In genomic region chr16:11495066-11495407, GRCh38 we compare ENCODE assay signal across 10 cellular contexts.
A peak's percentile ranks its signal among the peaks of the same experiment; 100 is the strongest.
DNase-seq lines count a peak whose midpoint lies in the region; ATAC-seq and TF ChIP-seq lines count a peak whose summit lies in the region.
"Had no signal": no experiment of that assay in that cellular context is flagged by ENCODE, and none has a peak within 500 bp of the region (broad histone marks: within the 10 kb centered on the region; RNA-seq: fewer than 3 reads in every experiment).

No MANE protein-coding gene starts in this region.

- TF ChIP-seq CTCF in chondrocyte (IDR thresholded peaks at IDR 0.05) = no peak

- CTCF ChIA-PET in activated CD4-positive, alpha-beta T cell treated with anti-CD3 and anti-CD28 coated beads, Interleukin-2, amount 10 ng/mL, durations not matched to agents 7 days and 5 days (lab: Charles Lee) = interaction anchor here (0.6 to 1.4 kb wide), 6 partner anchors 10 to 868 kb away, joined by 3 to 5 read pairs (median 3); no protein-coding TSS in a partner anchor

- ATAC-seq in stimulated activated effector memory CD8-positive, alpha-beta T cell treated with anti-CD3 and anti-CD28 coated beads, Interleukin-12 subunit alpha, Interleukin-12 subunit beta, amount 100 ng/mL, for 72 hours = no peak
- no peak for ATAC-seq in HG02938 (IDR thresholded peaks at IDR 0.05; ENCODE audit: unreplicated experiment)

- peaks cover 3% of the 10 kb centered on the region for H3K36me3 Mint-ChIP-seq in activated CD4-positive, alpha-beta T cell treated with anti-CD3 and anti-CD28 coated beads, Interleukin-2, amount 10 ng/mL, durations not matched to agents 7 days and 5 days (ENCODE audit: low read depth)
- H3K36me3 Mint-ChIP-seq in chondrocyte (ENCODE audit: low read depth) = no peaks in the 10 kb centered on the region
- H3K36me3 Mint-ChIP-seq in stimulated activated effector memory CD8-positive, alpha-beta T cell treated with anti-CD3 and anti-CD28 coated beads, Interleukin-12 subunit alpha, Interleukin-12 subunit beta, amount 100 ng/mL, for 72 hours = no peaks in the 10 kb centered on the region
- H3K36me3 Mint-ChIP-seq: natural killer cell had no signal

- H3K27ac Mint-ChIP-seq in activated CD4-positive, alpha-beta T cell treated with anti-CD3 and anti-CD28 coated beads, Interleukin-2, amount 10 ng/mL, durations not matched to agents 7 days and 5 days = peak overlapping the region; percentile 65
- H3K27ac Mint-ChIP-seq in chondrocyte (ENCODE audit: unreplicated experiment) = peak overlapping the region; percentile 61
- H3K27ac Mint-ChIP-seq in stimulated activated effector memory CD8-positive, alpha-beta T cell treated with anti-CD3 and anti-CD28 coated beads, Interleukin-12 subunit alpha, Interleukin-12 subunit beta, amount 100 ng/mL, for 72 hours = peak overlapping the region; percentile 72

- peaks cover 11% of the 10 kb centered on the region for H3K9me3 Mint-ChIP-seq in activated CD4-positive, alpha-beta T cell treated with anti-CD3 and anti-CD28 coated beads, Interleukin-2, amount 10 ng/mL, durations not matched to agents 7 days and 5 days
- H3K9me3 Mint-ChIP-seq in chondrocyte (ENCODE audit: low read depth) = peaks cover 10% of the 10 kb centered on the region
- H3K9me3 Mint-ChIP-seq in stimulated activated effector memory CD8-positive, alpha-beta T cell treated with anti-CD3 and anti-CD28 coated beads, Interleukin-12 subunit alpha, Interleukin-12 subunit beta, amount 100 ng/mL, for 72 hours = no peaks in the 10 kb centered on the region
- H3K9me3 Mint-ChIP-seq: natural killer cell had no signal

- H3K27me3 Mint-ChIP-seq in activated CD4-positive, alpha-beta T cell treated with anti-CD3 and anti-CD28 coated beads, Interleukin-2, amount 10 ng/mL, durations not matched to agents 7 days and 5 days = no peaks in the 10 kb centered on the region
- H3K27me3 Mint-ChIP-seq in chondrocyte (ENCODE audit: low read depth) = no peaks in the 10 kb centered on the region

- DNase-seq in activated CD4-positive, alpha-beta T cell treated with anti-CD3 and anti-CD28 coated beads, Interleukin-2, amount 10 ng/mL, durations not matched to agents 7 days and 5 days = no peak
- no peak for DNase-seq in activated CD4-positive, alpha-beta T cell treated with anti-CD3 and anti-CD28 coated beads, Interleukin-2, amount 50 U/mL, for 4 hours
- DNase-seq in NCI-H146 treated with DMSO at 0.1 percent for 48 hours (lab: John Stamatoyannopoulos, UW; ENCODE audit: unreplicated experiment) (peak; percentile 66), chondrocyte (ENCODE audit: low spot score) (peak; percentile 15), NCI-H1048 (lab: John Stamatoyannopoulos, UW) (no peak), HT-29 (ENCODE audit: low spot score) (no peak)
- no peak for DNase-seq in stimulated activated effector memory CD8-positive, alpha-beta T cell treated with anti-CD3 and anti-CD28 coated beads, Interleukin-12 subunit alpha, Interleukin-12 subunit beta, amount 100 ng/mL, for 72 hours (ENCODE audit: low spot score in 2 of 2)
- DNase-seq: DMS153, natural killer cell had no signal

- peaks cover 42% of the 10 kb centered on the region for H3K4me1 Mint-ChIP-seq in activated CD4-positive, alpha-beta T cell treated with anti-CD3 and anti-CD28 coated beads, Interleukin-2, amount 10 ng/mL, durations not matched to agents 7 days and 5 days
- peaks cover 32% of the 10 kb centered on the region for H3K4me1 Mint-ChIP-seq in chondrocyte (ENCODE audit: low read depth)
- H3K4me1 Mint-ChIP-seq in stimulated activated effector memory CD8-positive, alpha-beta T cell treated with anti-CD3 and anti-CD28 coated beads, Interleukin-12 subunit alpha, Interleukin-12 subunit beta, amount 100 ng/mL, for 72 hours = peaks cover 18% of the 10 kb centered on the region

- H3K4me3 Mint-ChIP-seq in activated CD4-positive, alpha-beta T cell treated with anti-CD3 and anti-CD28 coated beads, Interleukin-2, amount 10 ng/mL, durations not matched to agents 7 days and 5 days = no peak overlapping the region
- H3K4me3 Mint-ChIP-seq in chondrocyte (ENCODE audit: unreplicated experiment) = no peak overlapping the region
- H3K4me3 Mint-ChIP-seq in stimulated activated effector memory CD8-positive, alpha-beta T cell treated with anti-CD3 and anti-CD28 coated beads, Interleukin-12 subunit alpha, Interleukin-12 subunit beta, amount 100 ng/mL, for 72 hours = no peak overlapping the region
- H3K4me3 Mint-ChIP-seq: natural killer cell had no signal

- POLR2A ChIA-PET in activated CD4-positive, alpha-beta T cell treated with anti-CD3 and anti-CD28 coated beads, Interleukin-2, amount 10 ng/mL, durations not matched to agents 7 days and 5 days (lab: Charles Lee) = no interaction called here

Comparison
In these comparisons a context has a peak if more than half of its experiments do, and no peak if none do; other contexts are left out.
1. DNase-seq: peak in NCI-H146 treated with DMSO at 0.1 percent for 48 hours (single experiment) and chondrocyte (single experiment); none in activated CD4-positive, alpha-beta T cell treated with anti-CD3 and anti-CD28 coated beads, Interleukin-2, amount 10 ng/mL, durations not matched to agents 7 days and 5 days (single experiment), activated CD4-positive, alpha-beta T cell treated with anti-CD3 and anti-CD28 coated beads, Interleukin-2, amount 50 U/mL, for 4 hours (0 of 2), stimulated activated effector memory CD8-positive, alpha-beta T cell treated with anti-CD3 and anti-CD28 coated beads, Interleukin-12 subunit alpha, Interleukin-12 subunit beta, amount 100 ng/mL, for 72 hours (0 of 2), NCI-H1048 (single experiment) and HT-29 (single experiment).
2. Peak in every context shown above with its lines, with median percentiles within 50 percentile points of each other: H3K27ac Mint-ChIP-seq.